In the genomic region with DNA sequence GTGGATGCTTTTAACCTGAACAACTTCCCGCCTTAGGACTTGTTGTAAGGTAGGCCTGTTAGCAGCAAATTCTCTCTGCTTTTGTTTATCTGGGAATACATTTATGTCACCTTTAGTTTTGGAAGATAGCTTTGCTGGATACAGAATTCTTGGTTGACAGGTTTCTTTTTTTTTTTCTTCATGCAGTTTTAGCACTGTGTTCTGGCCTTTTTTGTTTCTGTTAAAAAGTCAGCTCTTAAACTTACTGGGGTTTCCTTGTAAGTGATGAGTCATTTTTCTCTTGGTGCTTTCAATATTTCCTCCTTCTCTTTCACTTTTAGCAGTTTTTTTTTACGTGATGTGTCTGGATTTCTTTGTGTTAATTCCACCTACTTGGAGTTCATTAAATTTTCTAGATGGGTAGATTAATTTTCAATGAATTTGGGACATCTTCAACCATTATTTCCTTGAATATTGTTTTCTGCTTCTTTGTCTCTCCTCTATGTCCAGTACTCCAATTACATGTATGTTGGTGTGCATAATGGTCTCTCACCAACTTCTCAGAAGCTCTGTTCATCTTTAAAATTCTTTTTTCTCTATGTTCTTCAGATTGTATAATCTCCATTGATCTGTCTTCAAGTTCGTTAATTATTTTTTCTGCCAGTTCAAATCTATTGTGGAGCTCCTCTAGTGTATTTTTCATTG, we compare ENCODE assay signal across 6 cellular contexts.
"Had no signal": no experiment of that assay in that cellular context is flagged by ENCODE, and none has a peak within 500 bp of the region (broad histone marks: within the 10 kb centered on the region; RNA-seq: fewer than 3 reads in every experiment).

No MANE protein-coding gene starts in this region.

- DNase-seq: H9, HCEC 1CT, KBM-7 had no signal

- H3K4me3 ChIP-seq: GM23338 had no signal

- H3K27ac ChIP-seq: HL-60, KMS-11 had no signal
